Comparison of ENCODE assay signal across 1 cellular context in the genomic region with DNA sequence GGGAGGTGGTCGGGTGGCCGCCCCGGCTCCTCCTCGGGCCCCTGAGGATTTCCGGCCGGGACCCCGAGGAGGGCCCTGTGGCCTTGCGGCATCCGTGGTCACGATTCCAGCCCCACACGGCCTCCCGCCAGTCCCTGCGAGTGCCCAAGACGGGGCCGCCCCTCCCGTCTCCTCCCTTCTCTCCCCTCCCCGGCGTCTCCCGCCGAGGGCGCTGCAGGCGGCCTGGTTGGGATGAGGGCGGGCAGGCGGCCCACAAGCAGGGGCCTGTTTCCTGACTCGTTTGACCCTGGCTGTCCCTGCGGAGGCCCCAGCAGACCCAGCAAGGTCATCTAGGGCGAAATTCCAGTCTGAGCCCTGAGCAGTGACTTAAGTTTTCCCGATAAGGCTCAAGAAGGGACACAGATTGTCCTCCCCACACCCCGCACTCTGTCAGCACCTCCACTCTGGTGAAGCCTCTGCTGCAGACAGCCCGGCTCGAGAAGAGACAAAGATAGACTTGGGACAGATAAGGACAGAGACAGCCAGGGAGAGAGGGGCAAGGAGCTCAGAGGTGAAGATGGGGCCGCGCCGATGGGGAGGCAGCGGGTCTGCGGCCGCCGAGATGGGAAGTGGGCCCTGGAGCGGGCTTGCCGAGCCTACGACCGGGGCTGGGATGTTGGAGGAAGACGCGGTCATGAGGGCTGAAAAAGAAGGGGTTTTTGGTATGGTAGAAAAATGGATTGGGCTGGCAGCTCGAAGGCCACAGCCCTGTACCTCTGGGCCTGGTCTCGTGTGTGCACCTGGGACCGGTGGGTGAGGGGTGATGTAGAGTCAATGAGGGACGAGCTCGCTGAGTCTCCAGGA.
TF ChIP-seq lines count a peak whose summit lies in the region.

No MANE protein-coding gene starts in this region.

TF ChIP-seq in WTC11, 78 proteins besides CTCF, POLR2A, EP300 and RAD21 (continued from another document and continues in another):
- TF ChIP-seq TEAD4 (CRISPR knock-in tag; IDR thresholded peaks at IDR 0.05), result no peak
- no peak for TF ChIP-seq ZNF121 (CRISPR knock-in tag; IDR thresholded peaks at IDR 0.05)
- TF ChIP-seq, protein P1, sequence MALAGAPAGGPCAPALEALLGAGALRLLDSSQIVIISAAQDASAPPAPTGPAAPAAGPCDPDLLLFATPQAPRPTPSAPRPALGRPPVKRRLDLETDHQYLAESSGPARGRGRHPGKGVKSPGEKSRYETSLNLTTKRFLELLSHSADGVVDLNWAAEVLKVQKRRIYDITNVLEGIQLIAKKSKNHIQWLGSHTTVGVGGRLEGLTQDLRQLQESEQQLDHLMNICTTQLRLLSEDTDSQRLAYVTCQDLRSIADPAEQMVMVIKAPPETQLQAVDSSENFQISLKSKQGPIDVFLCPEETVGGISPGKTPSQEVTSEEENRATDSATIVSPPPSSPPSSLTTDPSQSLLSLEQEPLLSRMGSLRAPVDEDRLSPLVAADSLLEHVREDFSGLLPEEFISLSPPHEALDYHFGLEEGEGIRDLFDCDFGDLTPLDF (CRISPR knock-in tag; IDR thresholded peaks at IDR 0.05), result 0 out of 2 replicates have a peak, but pooled peaks have one; percentile 71
- TF ChIP-seq ATF1 (CRISPR knock-in tag; IDR thresholded peaks at IDR 0.05), result no peak
- TF ChIP-seq, protein P2, sequence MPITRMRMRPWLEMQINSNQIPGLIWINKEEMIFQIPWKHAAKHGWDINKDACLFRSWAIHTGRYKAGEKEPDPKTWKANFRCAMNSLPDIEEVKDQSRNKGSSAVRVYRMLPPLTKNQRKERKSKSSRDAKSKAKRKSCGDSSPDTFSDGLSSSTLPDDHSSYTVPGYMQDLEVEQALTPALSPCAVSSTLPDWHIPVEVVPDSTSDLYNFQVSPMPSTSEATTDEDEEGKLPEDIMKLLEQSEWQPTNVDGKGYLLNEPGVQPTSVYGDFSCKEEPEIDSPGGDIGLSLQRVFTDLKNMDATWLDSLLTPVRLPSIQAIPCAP (CRISPR knock-in tag; IDR thresholded peaks at IDR 0.05), result no peak
- no peak for TF ChIP-seq ZNF232 (CRISPR knock-in tag; IDR thresholded peaks at IDR 0.05)
- TF ChIP-seq ZNF219 (CRISPR knock-in tag; IDR thresholded peaks at IDR 0.05; ENCODE audit: borderline replicate concordance), result no peak
- TF ChIP-seq GTF2I (CRISPR knock-in tag; conservative IDR thresholded peaks at IDR 0.05), result no peak
- peak; percentile 91 for TF ChIP-seq ZNF423 (CRISPR knock-in tag; IDR thresholded peaks at IDR 0.05)
- 0 out of 2 replicates have a peak, but pooled peaks have one; percentile 67 for TF ChIP-seq ETV6 (CRISPR knock-in tag; IDR thresholded peaks at IDR 0.05)
- TF ChIP-seq, protein P3, sequence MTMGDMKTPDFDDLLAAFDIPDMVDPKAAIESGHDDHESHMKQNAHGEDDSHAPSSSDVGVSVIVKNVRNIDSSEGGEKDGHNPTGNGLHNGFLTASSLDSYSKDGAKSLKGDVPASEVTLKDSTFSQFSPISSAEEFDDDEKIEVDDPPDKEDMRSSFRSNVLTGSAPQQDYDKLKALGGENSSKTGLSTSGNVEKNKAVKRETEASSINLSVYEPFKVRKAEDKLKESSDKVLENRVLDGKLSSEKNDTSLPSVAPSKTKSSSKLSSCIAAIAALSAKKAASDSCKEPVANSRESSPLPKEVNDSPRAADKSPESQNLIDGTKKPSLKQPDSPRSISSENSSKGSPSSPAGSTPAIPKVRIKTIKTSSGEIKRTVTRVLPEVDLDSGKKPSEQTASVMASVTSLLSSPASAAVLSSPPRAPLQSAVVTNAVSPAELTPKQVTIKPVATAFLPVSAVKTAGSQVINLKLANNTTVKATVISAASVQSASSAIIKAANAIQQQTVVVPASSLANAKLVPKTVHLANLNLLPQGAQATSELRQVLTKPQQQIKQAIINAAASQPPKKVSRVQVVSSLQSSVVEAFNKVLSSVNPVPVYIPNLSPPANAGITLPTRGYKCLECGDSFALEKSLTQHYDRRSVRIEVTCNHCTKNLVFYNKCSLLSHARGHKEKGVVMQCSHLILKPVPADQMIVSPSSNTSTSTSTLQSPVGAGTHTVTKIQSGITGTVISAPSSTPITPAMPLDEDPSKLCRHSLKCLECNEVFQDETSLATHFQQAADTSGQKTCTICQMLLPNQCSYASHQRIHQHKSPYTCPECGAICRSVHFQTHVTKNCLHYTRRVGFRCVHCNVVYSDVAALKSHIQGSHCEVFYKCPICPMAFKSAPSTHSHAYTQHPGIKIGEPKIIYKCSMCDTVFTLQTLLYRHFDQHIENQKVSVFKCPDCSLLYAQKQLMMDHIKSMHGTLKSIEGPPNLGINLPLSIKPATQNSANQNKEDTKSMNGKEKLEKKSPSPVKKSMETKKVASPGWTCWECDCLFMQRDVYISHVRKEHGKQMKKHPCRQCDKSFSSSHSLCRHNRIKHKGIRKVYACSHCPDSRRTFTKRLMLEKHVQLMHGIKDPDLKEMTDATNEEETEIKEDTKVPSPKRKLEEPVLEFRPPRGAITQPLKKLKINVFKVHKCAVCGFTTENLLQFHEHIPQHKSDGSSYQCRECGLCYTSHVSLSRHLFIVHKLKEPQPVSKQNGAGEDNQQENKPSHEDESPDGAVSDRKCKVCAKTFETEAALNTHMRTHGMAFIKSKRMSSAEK (CRISPR knock-in tag; IDR thresholded peaks at IDR 0.05; ENCODE audit: borderline replicate concordance), result no peak
- TF ChIP-seq, protein P4, sequence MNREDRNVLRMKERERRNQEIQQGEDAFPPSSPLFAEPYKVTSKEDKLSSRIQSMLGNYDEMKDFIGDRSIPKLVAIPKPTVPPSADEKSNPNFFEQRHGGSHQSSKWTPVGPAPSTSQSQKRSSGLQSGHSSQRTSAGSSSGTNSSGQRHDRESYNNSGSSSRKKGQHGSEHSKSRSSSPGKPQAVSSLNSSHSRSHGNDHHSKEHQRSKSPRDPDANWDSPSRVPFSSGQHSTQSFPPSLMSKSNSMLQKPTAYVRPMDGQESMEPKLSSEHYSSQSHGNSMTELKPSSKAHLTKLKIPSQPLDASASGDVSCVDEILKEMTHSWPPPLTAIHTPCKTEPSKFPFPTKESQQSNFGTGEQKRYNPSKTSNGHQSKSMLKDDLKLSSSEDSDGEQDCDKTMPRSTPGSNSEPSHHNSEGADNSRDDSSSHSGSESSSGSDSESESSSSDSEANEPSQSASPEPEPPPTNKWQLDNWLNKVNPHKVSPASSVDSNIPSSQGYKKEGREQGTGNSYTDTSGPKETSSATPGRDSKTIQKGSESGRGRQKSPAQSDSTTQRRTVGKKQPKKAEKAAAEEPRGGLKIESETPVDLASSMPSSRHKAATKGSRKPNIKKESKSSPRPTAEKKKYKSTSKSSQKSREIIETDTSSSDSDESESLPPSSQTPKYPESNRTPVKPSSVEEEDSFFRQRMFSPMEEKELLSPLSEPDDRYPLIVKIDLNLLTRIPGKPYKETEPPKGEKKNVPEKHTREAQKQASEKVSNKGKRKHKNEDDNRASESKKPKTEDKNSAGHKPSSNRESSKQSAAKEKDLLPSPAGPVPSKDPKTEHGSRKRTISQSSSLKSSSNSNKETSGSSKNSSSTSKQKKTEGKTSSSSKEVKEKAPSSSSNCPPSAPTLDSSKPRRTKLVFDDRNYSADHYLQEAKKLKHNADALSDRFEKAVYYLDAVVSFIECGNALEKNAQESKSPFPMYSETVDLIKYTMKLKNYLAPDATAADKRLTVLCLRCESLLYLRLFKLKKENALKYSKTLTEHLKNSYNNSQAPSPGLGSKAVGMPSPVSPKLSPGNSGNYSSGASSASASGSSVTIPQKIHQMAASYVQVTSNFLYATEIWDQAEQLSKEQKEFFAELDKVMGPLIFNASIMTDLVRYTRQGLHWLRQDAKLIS (CRISPR knock-in tag; IDR thresholded peaks at IDR 0.05; ENCODE audit: borderline replicate concordance), result no peak
- TF ChIP-seq NFE2L1 (CRISPR knock-in tag; IDR thresholded peaks at IDR 0.05), result no peak
- 0 out of 2 replicates have a peak, but pooled peaks have one; percentile 12 for TF ChIP-seq ESRRA (CRISPR knock-in tag; IDR thresholded peaks at IDR 0.05; ENCODE audit: borderline replicate concordance)
- TF ChIP-seq, protein P5, sequence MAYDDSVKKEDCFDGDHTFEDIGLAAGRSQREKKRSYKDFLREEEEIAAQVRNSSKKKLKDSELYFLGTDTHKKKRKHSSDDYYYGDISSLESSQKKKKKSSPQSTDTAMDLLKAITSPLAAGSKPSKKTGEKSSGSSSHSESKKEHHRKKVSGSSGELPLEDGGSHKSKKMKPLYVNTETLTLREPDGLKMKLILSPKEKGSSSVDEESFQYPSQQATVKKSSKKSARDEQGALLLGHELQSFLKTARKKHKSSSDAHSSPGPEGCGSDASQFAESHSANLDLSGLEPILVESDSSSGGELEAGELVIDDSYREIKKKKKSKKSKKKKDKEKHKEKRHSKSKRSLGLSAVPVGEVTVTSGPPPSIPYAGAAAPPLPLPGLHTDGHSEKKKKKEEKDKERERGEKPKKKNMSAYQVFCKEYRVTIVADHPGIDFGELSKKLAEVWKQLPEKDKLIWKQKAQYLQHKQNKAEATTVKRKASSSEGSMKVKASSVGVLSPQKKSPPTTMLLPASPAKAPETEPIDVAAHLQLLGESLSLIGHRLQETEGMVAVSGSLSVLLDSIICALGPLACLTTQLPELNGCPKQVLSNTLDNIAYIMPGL (CRISPR knock-in tag; IDR thresholded peaks at IDR 0.05), result no peak
- no peak for TF ChIP-seq JAZF1 (CRISPR knock-in tag; IDR thresholded peaks at IDR 0.05)
- TF ChIP-seq CREM (CRISPR knock-in tag; IDR thresholded peaks at IDR 0.05), result no peak
- TF ChIP-seq, protein P6, sequence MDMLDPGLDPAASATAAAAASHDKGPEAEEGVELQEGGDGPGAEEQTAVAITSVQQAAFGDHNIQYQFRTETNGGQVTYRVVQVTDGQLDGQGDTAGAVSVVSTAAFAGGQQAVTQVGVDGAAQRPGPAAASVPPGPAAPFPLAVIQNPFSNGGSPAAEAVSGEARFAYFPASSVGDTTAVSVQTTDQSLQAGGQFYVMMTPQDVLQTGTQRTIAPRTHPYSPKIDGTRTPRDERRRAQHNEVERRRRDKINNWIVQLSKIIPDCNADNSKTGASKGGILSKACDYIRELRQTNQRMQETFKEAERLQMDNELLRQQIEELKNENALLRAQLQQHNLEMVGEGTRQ (CRISPR knock-in tag; IDR thresholded peaks at IDR 0.05), result no peak
- no peak for TF ChIP-seq NFYB (CRISPR knock-in tag; conservative IDR thresholded peaks at IDR 0.05; ENCODE audit: low read depth)
- TF ChIP-seq NFATC4 (CRISPR knock-in tag; IDR thresholded peaks at IDR 0.05), result no peak
- no peak for TF ChIP-seq ZNF396 (CRISPR knock-in tag; IDR thresholded peaks at IDR 0.05; ENCODE audit: borderline replicate concordance)
- TF ChIP-seq, protein P7, sequence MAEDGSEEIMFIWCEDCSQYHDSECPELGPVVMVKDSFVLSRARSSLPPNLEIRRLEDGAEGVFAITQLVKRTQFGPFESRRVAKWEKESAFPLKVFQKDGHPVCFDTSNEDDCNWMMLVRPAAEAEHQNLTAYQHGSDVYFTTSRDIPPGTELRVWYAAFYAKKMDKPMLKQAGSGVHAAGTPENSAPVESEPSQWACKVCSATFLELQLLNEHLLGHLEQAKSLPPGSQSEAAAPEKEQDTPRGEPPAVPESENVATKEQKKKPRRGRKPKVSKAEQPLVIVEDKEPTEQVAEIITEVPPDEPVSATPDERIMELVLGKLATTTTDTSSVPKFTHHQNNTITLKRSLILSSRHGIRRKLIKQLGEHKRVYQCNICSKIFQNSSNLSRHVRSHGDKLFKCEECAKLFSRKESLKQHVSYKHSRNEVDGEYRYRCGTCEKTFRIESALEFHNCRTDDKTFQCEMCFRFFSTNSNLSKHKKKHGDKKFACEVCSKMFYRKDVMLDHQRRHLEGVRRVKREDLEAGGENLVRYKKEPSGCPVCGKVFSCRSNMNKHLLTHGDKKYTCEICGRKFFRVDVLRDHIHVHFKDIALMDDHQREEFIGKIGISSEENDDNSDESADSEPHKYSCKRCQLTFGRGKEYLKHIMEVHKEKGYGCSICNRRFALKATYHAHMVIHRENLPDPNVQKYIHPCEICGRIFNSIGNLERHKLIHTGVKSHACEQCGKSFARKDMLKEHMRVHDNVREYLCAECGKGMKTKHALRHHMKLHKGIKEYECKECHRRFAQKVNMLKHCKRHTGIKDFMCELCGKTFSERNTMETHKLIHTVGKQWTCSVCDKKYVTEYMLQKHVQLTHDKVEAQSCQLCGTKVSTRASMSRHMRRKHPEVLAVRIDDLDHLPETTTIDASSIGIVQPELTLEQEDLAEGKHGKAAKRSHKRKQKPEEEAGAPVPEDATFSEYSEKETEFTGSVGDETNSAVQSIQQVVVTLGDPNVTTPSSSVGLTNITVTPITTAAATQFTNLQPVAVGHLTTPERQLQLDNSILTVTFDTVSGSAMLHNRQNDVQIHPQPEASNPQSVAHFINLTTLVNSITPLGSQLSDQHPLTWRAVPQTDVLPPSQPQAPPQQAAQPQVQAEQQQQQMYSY (CRISPR knock-in tag; IDR thresholded peaks at IDR 0.05), result no peak
- no peak for TF ChIP-seq OVOL2 (CRISPR knock-in tag; IDR thresholded peaks at IDR 0.05; ENCODE audit: borderline replicate concordance)
- no peak for TF ChIP-seq CREB1 (CRISPR knock-in tag; IDR thresholded peaks at IDR 0.05)
- TF ChIP-seq, protein P8, sequence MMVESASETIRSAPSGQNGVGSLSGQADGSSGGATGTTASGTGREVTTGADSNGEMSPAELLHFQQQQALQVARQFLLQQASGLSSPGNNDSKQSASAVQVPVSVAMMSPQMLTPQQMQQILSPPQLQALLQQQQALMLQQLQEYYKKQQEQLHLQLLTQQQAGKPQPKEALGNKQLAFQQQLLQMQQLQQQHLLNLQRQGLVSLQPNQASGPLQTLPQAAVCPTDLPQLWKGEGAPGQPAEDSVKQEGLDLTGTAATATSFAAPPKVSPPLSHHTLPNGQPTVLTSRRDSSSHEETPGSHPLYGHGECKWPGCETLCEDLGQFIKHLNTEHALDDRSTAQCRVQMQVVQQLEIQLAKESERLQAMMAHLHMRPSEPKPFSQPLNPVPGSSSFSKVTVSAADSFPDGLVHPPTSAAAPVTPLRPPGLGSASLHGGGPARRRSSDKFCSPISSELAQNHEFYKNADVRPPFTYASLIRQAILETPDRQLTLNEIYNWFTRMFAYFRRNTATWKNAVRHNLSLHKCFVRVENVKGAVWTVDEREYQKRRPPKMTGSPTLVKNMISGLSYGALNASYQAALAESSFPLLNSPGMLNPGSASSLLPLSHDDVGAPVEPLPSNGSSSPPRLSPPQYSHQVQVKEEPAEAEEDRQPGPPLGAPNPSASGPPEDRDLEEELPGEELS (CRISPR knock-in tag; IDR thresholded peaks at IDR 0.05), result no peak
- TF ChIP-seq, protein P9, sequence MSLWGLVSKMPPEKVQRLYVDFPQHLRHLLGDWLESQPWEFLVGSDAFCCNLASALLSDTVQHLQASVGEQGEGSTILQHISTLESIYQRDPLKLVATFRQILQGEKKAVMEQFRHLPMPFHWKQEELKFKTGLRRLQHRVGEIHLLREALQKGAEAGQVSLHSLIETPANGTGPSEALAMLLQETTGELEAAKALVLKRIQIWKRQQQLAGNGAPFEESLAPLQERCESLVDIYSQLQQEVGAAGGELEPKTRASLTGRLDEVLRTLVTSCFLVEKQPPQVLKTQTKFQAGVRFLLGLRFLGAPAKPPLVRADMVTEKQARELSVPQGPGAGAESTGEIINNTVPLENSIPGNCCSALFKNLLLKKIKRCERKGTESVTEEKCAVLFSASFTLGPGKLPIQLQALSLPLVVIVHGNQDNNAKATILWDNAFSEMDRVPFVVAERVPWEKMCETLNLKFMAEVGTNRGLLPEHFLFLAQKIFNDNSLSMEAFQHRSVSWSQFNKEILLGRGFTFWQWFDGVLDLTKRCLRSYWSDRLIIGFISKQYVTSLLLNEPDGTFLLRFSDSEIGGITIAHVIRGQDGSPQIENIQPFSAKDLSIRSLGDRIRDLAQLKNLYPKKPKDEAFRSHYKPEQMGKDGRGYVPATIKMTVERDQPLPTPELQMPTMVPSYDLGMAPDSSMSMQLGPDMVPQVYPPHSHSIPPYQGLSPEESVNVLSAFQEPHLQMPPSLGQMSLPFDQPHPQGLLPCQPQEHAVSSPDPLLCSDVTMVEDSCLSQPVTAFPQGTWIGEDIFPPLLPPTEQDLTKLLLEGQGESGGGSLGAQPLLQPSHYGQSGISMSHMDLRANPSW (CRISPR knock-in tag; conservative IDR thresholded peaks at IDR 0.05; ENCODE audit: low read depth), result no peak
